23 cellular contexts compared by ENCODE assay signal in genomic region chr5:179994622-179995323, GRCh38.
DNase-seq lines count a peak whose midpoint lies in the region; ATAC-seq and TF ChIP-seq lines count a peak whose summit lies in the region.
"Had no signal": no experiment of that assay in that cellular context is flagged by ENCODE, and none has a peak within 500 bp of the region (broad histone marks: within the 10 kb centered on the region; RNA-seq: fewer than 3 reads in every experiment).

No MANE protein-coding gene starts in this region.

- WGBS in endodermal cell (ENCODE audit: insufficient coverage in 1 of 2, insufficient read length in 1 of 2), 2 experiments: 96 to 100% methylated on average over 2 to 3 of the region's 3 CpGs
- WGBS in right lobe of liver (ENCODE audit: insufficient coverage, low coverage, low lambda C conversion rate, missing lambda C conversion rate): 74% methylated on average over 3 of the region's 3 CpGs
- 81% methylated on average over 3 of the region's 3 CpGs for WGBS in suprapubic skin

- H3K27ac Mint-ChIP-seq in endodermal cell: no peak overlapping the region

- H3K9me3 ChIP-seq in endodermal cell (ENCODE audit: control insufficient read depth, low read length) (peaks cover 56% of the 10 kb centered on the region), right lobe of liver (no peaks in the 10 kb centered on the region), suprapubic skin (no peaks in the 10 kb centered on the region)

- H3K27ac ChIP-seq in endodermal cell (ENCODE audit: low read depth, low read length): no peak overlapping the region
- H3K27ac ChIP-seq in right lobe of liver: peak overlapping the region in 1 of 3 donors; percentile 22
- H3K27ac ChIP-seq in suprapubic skin: no peak overlapping the region
- H3K27ac ChIP-seq: RWPE1 had no signal

- no peak overlapping the region for H3K4me3 ChIP-seq in NB4 (ENCODE audit: low read depth, low read length)
- H3K4me3 ChIP-seq in endodermal cell (ENCODE audit: low read length): peak overlapping the region; percentile 50
- H3K4me3 ChIP-seq in right lobe of liver: no peak overlapping the region
- no peak overlapping the region for H3K4me3 ChIP-seq in suprapubic skin

- peak; percentile 73 for DNase-seq in GF-D8 (lab: John Stamatoyannopoulos, UW)
- peak; percentile 50 for DNase-seq in NB4 (ENCODE audit: low read depth)
- no peak for DNase-seq in endodermal cell
- no peak for DNase-seq in right lobe of liver
- no peak for DNase-seq in suprapubic skin (ENCODE audit: low spot score in 2 of 2)
- no peak for DNase-seq in activated CD4-positive, alpha-beta T cell treated with anti-CD3 and anti-CD28 coated beads for 48 hours
- DNase-seq: 8988T, ACHN, Calu3, DMS153, DND-41, H7, KG1, MM.1S, NCI-H1105 treated with DMSO at 0.1 percent for 48 hours, NCI-H146, NCI-H1930, NCI-H446 treated with DMSO at 0.1 percent for 48 hours, NCI-H526 treated with DMSO at 0.1 percent for 48 hours, SHP77 had no signal

- TF ChIP-seq POLR2A in NB4 (IDR thresholded peaks at IDR 0.05; ENCODE audit: extremely low read depth, insufficient read length): no peak
- TF ChIP-seq POLR2A in right lobe of liver (IDR thresholded peaks at IDR 0.05): no peak
- TF ChIP-seq POLR2A in suprapubic skin (IDR thresholded peaks at IDR 0.05): no peak

- peaks cover 64% of the 10 kb centered on the region for H3K36me3 Mint-ChIP-seq in endodermal cell (ENCODE audit: low read depth)

- H3K9me3 Mint-ChIP-seq in endodermal cell: peaks cover 70% of the 10 kb centered on the region

- no peaks in the 10 kb centered on the region for H3K27me3 ChIP-seq in endodermal cell (ENCODE audit: control insufficient read depth, insufficient read depth, low read length, poor library complexity, severe bottlenecking)
- H3K27me3 ChIP-seq in right lobe of liver: no peaks in the 10 kb centered on the region
- H3K27me3 ChIP-seq in suprapubic skin: no peaks in the 10 kb centered on the region

- H3K36me3 ChIP-seq in endodermal cell (ENCODE audit: control insufficient read depth, insufficient read depth, low read length) (peaks cover 51% of the 10 kb centered on the region), right lobe of liver (no peaks in the 10 kb centered on the region), suprapubic skin (no peaks in the 10 kb centered on the region)

- H3K4me3 Mint-ChIP-seq in endodermal cell: no peak overlapping the region

- H3K27me3 Mint-ChIP-seq in endodermal cell (ENCODE audit: insufficient read depth): no peaks in the 10 kb centered on the region

- H3K9ac ChIP-seq in endodermal cell (ENCODE audit: extremely low read depth, low read length, poor library complexity, severe bottlenecking): no peak overlapping the region

- no peak for TF ChIP-seq EP300 in suprapubic skin (IDR thresholded peaks at IDR 0.05)

- no peaks in the 10 kb centered on the region for H3K4me1 Mint-ChIP-seq in endodermal cell

- intact Hi-C loops in right lobe of liver (cut with DNase I): no loop called here

- no peak for TF ChIP-seq CTCF in NB4 (IDR thresholded peaks at IDR 0.05; ENCODE audit: low read depth, low read length)
- no peak for TF ChIP-seq CTCF in endodermal cell (conservative IDR thresholded peaks at IDR 0.05)
- peak in 1 of 4 donors; percentile 23 for TF ChIP-seq CTCF in right lobe of liver (IDR thresholded peaks at IDR 0.05)
- TF ChIP-seq CTCF in suprapubic skin (IDR thresholded peaks at IDR 0.05): no peak

- ATAC-seq in right lobe of liver: peak; percentile 35 to 92 (median 46)
- no peak for ATAC-seq in HG03457 (IDR thresholded peaks at IDR 0.05; ENCODE audit: unreplicated experiment)
- ATAC-seq: Panc1 had no signal

- no peaks in the 10 kb centered on the region for H3K4me1 ChIP-seq in endodermal cell (ENCODE audit: control insufficient read depth, insufficient read depth, low read length)
- peaks cover 0 to 6% (median 0%) of the 10 kb centered on the region in 4 donors for H3K4me1 ChIP-seq in right lobe of liver
- no peaks in the 10 kb centered on the region for H3K4me1 ChIP-seq in suprapubic skin

Comparison
In these comparisons a context has a peak if more than half of its experiments do, and no peak if none do; other contexts are left out.
1. DNase-seq: peak in GF-D8 (single experiment) and NB4 (single experiment); none in endodermal cell (single experiment), right lobe of liver (0 of 3), suprapubic skin (0 of 2) and activated CD4-positive, alpha-beta T cell treated with anti-CD3 and anti-CD28 coated beads for 48 hours (single experiment).